Comparison of ENCODE assay signal across 19 cellular contexts in the genomic region with DNA sequence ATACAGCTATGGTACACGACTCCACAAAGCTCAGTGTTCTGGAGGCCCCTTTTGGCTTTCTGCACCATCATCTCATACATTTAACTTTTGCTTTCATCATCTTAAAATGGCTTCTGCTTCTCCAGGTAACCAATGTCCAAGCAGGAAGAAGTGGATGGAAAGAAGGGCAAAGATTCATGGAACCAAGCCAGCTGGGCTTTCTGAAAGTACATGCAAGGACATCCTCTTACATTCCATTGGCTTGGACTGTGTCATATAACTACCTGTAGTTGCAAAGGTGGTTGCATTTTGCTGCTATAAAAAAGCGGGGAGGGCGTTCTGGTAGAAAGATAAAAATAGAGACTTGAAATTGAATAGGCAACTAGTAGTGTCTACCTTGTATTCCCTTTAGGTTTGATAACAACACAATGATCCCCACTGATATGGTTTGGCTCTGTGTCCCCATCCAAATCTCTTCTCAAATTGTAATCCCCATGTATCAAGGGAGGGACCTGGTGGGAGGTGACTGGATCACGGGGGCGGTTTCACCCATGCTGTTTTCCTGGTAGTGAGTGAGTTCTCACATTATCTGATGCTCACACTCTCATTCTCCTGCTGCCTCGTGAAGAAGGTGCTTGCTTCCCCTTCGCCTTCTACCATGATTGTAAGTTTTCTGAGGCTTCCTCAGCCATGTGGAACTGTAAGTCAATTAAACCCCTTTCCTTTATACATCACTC.
"Had no signal": no experiment of that assay in that cellular context is flagged by ENCODE, and none has a peak within 500 bp of the region (broad histone marks: within the 10 kb centered on the region; RNA-seq: fewer than 3 reads in every experiment).

No MANE protein-coding gene starts in this region.

- H3K9me3 Mint-ChIP-seq: central memory CD8-positive, alpha-beta T cell; dendritic cell treated with granulocyte-macrophage colony-stimulating factor and Interleukin-4, amounts not matched to agents 40 ng/mL and 50 ng/mL, for 4 days; stimulated activated memory B cell treated with anti-CD40 and anti-IgM and Interleukin-4, amounts not matched to agents 10 μg/mL and 1 μg/mL and 100 μg/mL, for 72 hours; stimulated activated naive CD8-positive, alpha-beta T cell treated with anti-CD3 and anti-CD28 coated beads, Interleukin-15, Interleukin-2, amounts not matched to agents 100 ng/mL and 50 ng/mL, for 24 hours had no signal

- H3K27me3 ChIP-seq: foreskin keratinocyte, hepatocyte, right lobe of liver, spleen, tibial artery had no signal

- H3K4me1 ChIP-seq: foreskin keratinocyte, tibial artery had no signal

- ATAC-seq: foreskin keratinocyte; right lobe of liver; stimulated activated memory B cell treated with anti-CD40 and anti-IgM and Interleukin-4, amounts not matched to agents 10 μg/mL and 1 μg/mL and 100 μg/mL, for 72 hours had no signal

- H3K27ac ChIP-seq: foreskin keratinocyte, hepatocyte, psoas muscle, right lobe of liver, spleen, tibial artery had no signal

- H3K9me3 ChIP-seq: psoas muscle, right lobe of liver, tibial artery had no signal

- H2AFZ ChIP-seq: hepatocyte had no signal

- H3K79me2 ChIP-seq: hepatocyte had no signal

- H3K4me3 ChIP-seq: hepatocyte, psoas muscle, right lobe of liver, spleen, tibial artery had no signal

- H3K36me3 ChIP-seq: right lobe of liver, spleen, tibial artery had no signal

- H3K27ac Mint-ChIP-seq: dendritic cell treated with granulocyte-macrophage colony-stimulating factor and Interleukin-4, amounts not matched to agents 40 ng/mL and 50 ng/mL, for 4 days; nephron progenitor cell; stimulated activated memory B cell treated with anti-CD40 and anti-IgM and Interleukin-4, amounts not matched to agents 10 μg/mL and 1 μg/mL and 100 μg/mL, for 72 hours; stimulated activated naive CD8-positive, alpha-beta T cell treated with anti-CD3 and anti-CD28 coated beads, Interleukin-15, Interleukin-2, amounts not matched to agents 100 ng/mL and 50 ng/mL, for 24 hours had no signal

- H3K4me3 Mint-ChIP-seq: central memory CD8-positive, alpha-beta T cell; dendritic cell treated with granulocyte-macrophage colony-stimulating factor and Interleukin-4, amounts not matched to agents 40 ng/mL and 50 ng/mL, for 4 days; naive B cell; nephron progenitor cell; stimulated activated memory B cell treated with anti-CD40 and anti-IgM and Interleukin-4, amounts not matched to agents 10 μg/mL and 1 μg/mL and 100 μg/mL, for 72 hours; stimulated activated naive CD8-positive, alpha-beta T cell treated with anti-CD3 and anti-CD28 coated beads, Interleukin-15, Interleukin-2, amounts not matched to agents 100 ng/mL and 50 ng/mL, for 24 hours had no signal

- DNase-seq: erythroblast; foreskin keratinocyte; head of caudate nucleus; mammary epithelial cell; naive B cell; nephron progenitor cell; psoas muscle; retina; right lobe of liver; spleen; stimulated activated CD4-positive, alpha-beta T cell treated with anti-CD3 and anti-CD28 coated beads, Interleukin-15, amount 100 ng/mL, for 24 hours; stimulated activated CD4-positive, alpha-beta T cell treated with anti-CD3 and anti-CD28 coated beads, Interleukin-1b, Interleukin-23, amount 100 ng/mL, for 48 hours; stimulated activated CD4-positive, alpha-beta T cell treated with anti-CD3 and anti-CD28 coated beads, Interleukin-4, amount 100 ng/mL, for 24 hours; tibial artery had no signal

- H3K4me2 ChIP-seq: hepatocyte had no signal

- H3K36me3 Mint-ChIP-seq: naive B cell; stimulated activated memory B cell treated with anti-CD40 and anti-IgM and Interleukin-4, amounts not matched to agents 10 μg/mL and 1 μg/mL and 100 μg/mL, for 72 hours had no signal
